13 cellular contexts compared by ENCODE assay signal in the genomic region with DNA sequence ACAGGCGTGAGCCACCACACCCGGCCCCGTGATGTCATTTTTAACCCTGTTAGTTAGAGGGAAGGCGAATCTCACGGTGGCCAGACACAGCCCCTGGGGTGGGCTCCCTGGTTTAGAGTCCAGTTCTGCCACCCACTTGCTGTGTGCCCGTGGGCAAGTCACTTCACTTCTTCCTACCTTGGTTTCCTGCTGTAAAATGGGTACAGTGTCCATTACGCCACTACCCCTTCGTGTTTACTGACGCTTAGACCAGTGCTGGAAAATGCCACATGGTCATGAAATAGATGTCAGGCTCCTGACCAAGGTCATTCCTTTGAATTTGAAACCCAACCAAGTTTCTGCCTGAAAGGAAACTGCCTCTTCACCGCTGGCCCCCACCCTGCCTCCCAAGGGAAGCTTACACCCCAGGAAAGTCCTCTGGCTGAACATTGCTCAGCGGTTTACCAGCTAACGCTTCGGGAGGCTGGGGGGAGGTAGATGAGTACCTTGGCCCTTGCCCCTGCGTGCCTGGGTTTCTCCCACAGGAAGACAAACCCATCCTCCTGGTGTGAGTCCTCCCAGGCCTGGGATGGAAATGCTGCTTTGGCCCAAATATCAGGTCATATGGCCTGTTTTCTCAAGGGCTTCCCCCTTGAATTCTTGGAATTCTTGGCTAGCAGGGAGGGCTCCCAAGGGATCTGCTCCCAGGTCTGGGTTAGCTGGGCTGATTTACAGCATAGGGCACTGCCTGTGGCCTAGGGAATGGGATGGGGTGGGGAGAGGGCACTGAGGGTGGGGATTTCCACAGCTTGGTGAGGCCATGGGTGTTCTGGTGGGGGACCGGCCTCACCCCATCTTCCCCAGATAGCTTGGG. TPM values are rescaled to one million over a fixed set of nuclear protein-coding genes. Genes with fewer than 3 reads are reported as not detected.
DNase-seq lines count a peak whose midpoint lies in the region; ATAC-seq, FAIRE-seq and TF ChIP-seq lines count a peak whose summit lies in the region.
"Had no signal": no experiment of that assay in that cellular context is flagged by ENCODE, and none has a peak within 500 bp of the region (broad histone marks: within the 10 kb centered on the region; RNA-seq: fewer than 3 reads in every experiment).

No MANE protein-coding gene starts in this region.

- FAIRE-seq in HTR-8/SVneo (lab: Jason Lieb, UNC): peak; percentile 79
- FAIRE-seq in H1 (lab: Jason Lieb, UNC): peak; percentile 42

- TF ChIP-seq POLR2A in H1 (IDR thresholded peaks at IDR 0.05; ENCODE audit: control extremely low read depth in 1 of 2, low read depth in 2 of 2, low read length in 2 of 2): peak in 1 of 2 experiments; percentile 39; a peak in 1 of 3 replicates
- TF ChIP-seq POLR2A in thyroid gland (IDR thresholded peaks at IDR 0.05): no peak

- peak in 1 of 2 experiments; percentile 9; a peak in 1 of 3 replicates for TF ChIP-seq EP300 in H1 (IDR thresholded peaks at IDR 0.05; ENCODE audit: borderline replicate concordance in 1 of 2, low read depth in 2 of 2, low read length in 2 of 2)

- peak overlapping the region; percentile 59; the same call in 1 of the 2 replicates for H4K8ac ChIP-seq in H1 (ENCODE audit: extremely low read depth, insufficient read depth, low read length)

- TF ChIP-seq CTCF in H1 (IDR thresholded peaks at IDR 0.05; ENCODE audit: control extremely low read depth in 1 of 3, insufficient read depth in 1 of 3, low read depth in 1 of 3, low read length in 3 of 3) (no peak), thyroid gland (IDR thresholded peaks at IDR 0.05) (no peak)

- 0 out of 7 replicates have a peak overlapping the region, but pooled peaks of 1 of the 4 experiments have one; percentile 28 for H3K9ac ChIP-seq in H1 (replicated peaks in 1 of 4; ENCODE audit: extremely low read depth in 1 of 4, low read depth in 3 of 4, low read length in 3 of 4)

- H3K4ac ChIP-seq in H1 (replicated peaks; ENCODE audit: insufficient read length, low read depth, low read length): peak overlapping the region; percentile 95

- H3K79me1 ChIP-seq in H1 (ENCODE audit: low read depth, low read length): no peaks in the 10 kb centered on the region

- DNase-seq in HTR-8/SVneo (ENCODE audit: insufficient read length, low spot score) (peak; percentile 76), H1 (ENCODE audit: low read depth in 1 of 2, low spot score in 2 of 2) (peak in 1 of 2 experiments; percentile 61), left kidney (ENCODE audit: low read depth, low spot score) (peak; percentile 80), thyroid gland (peak; percentile 27 to 56), hypothalamus (lab: John Stamatoyannopoulos, UW) (no peak), MV-4-11 (lab: John Stamatoyannopoulos, UW) (no peak), putamen (ENCODE audit: low spot score) (no peak)
- DNase-seq: activated gamma-delta T cell treated with Interleukin-2 at 50 U/mL for 16 hours, left colon, NCI-H146 had no signal

- H3K18ac ChIP-seq in H1 (ENCODE audit: extremely low read depth, low read length): peak overlapping the region; percentile 98

- H2BK5ac ChIP-seq in H1 (ENCODE audit: low read depth, low read length): peak overlapping the region; percentile 98; the same call in 1 of the 2 replicates

- H3K27me3 ChIP-seq in H1 (replicated peaks in 1 of 4; ENCODE audit: control insufficient read depth in 3 of 4, extremely low read depth in 1 of 4, insufficient read depth in 3 of 4, low read length in 3 of 4) (no peaks in the 10 kb centered on the region), thyroid gland (no peaks in the 10 kb centered on the region)

- no peaks in the 10 kb centered on the region; a peak in 1 of 8 replicates for H3K36me3 ChIP-seq in H1 (ENCODE audit: control insufficient read depth in 2 of 4, insufficient read depth in 4 of 4, low read length in 3 of 4)
- no peaks in the 10 kb centered on the region for H3K36me3 ChIP-seq in thyroid gland

- H2BK120ac ChIP-seq in H1 (replicated peaks; ENCODE audit: low read depth, low read length): peak overlapping the region; percentile 97

- POLR2A ChIA-PET in H1 (lab: Charles Lee; ENCODE audit: partially characterized antibody): interaction anchor here (0.8 to 1.3 kb wide), 2 partner anchors 35 to 41 kb away, joined by 3 read pairs; no protein-coding TSS in a partner anchor

- no peak overlapping the region for H3K14ac ChIP-seq in H1 (ENCODE audit: insufficient read length)

- H3K27ac ChIP-seq in H1 (ENCODE audit: low read depth, low read length) (peak overlapping the region; percentile 43; the same call in 1 of the 2 replicates), thyroid gland (no peak overlapping the region)

- H3K9me3 ChIP-seq in H1 (ENCODE audit: insufficient read depth in 2 of 2, low read depth in 1 of 2, low read length in 1 of 2) (peaks cover 0 to 9% of the 10 kb centered on the region in 2 experiments; a peak in 2 of 4 replicates), thyroid gland (no peaks in the 10 kb centered on the region)

- peak overlapping the region; percentile 45 for H4K5ac ChIP-seq in H1 (ENCODE audit: insufficient read length, low read depth, low read length)

- peak overlapping the region; percentile 98 for H4K91ac ChIP-seq in H1 (replicated peaks; ENCODE audit: insufficient read length, low read length)

- intact Hi-C loops in thyroid gland (cut with DNase I): no loop called here

- peak overlapping the region in 1 of 2 experiments; percentile 29; a peak in 2 of 4 replicates for H3K4me2 ChIP-seq in H1 (ENCODE audit: insufficient read depth in 1 of 2, low read depth in 2 of 2, low read length in 2 of 2)

- no peak overlapping the region for H3K23ac ChIP-seq in H1 (ENCODE audit: insufficient read length)

- 91% methylated on average over 11 of the region's 15 CpGs; no CpG with 5 or more reads in 1 of the 2 experiments for WGBS in H1 (ENCODE audit: extremely low coverage in 1 of 2, insufficient coverage in 1 of 2, insufficient read length in 1 of 2, insufficient replicate concordance in 2 of 2, low coverage in 1 of 2, low lambda C conversion rate in 2 of 2, missing lambda C conversion rate in 1 of 2), 2 experiments
- 80 to 90% methylated on average over 11 to 12 of the region's 15 CpGs for WGBS in thyroid gland, 2 donors

- H3K4me3 ChIP-seq in H1 (ENCODE audit: extremely low read depth in 1 of 4, insufficient read depth in 2 of 4, low read depth in 3 of 4, low read length in 4 of 4) (no peak overlapping the region), thyroid gland (replicated peaks in 1 of 3) (no peak overlapping the region)

- H3K4me1 ChIP-seq in H1 (replicated peaks in 1 of 4; ENCODE audit: control insufficient read depth in 3 of 4, insufficient read depth in 4 of 4, low read length in 3 of 4) (peaks cover 5 to 19% (median 10%) of the 10 kb centered on the region in 4 experiments; a peak in 6 of 7 replicates), thyroid gland (peaks cover 10 to 11% of the 10 kb centered on the region in 2 donors)

- peak overlapping the region; percentile 94 for H2BK20ac ChIP-seq in H1 (ENCODE audit: low read length)

- H3K56ac ChIP-seq in H1 (replicated peaks; ENCODE audit: insufficient read length, low read depth, low read length): no peak overlapping the region

- CTCF ChIA-PET in H1 (lab: Charles Lee; ENCODE audit: partially characterized antibody): interaction anchor here (1.0 to 6.6 kb wide), 2 partner anchors 13 to 23 kb away, joined by 3 to 30 read pairs; no protein-coding TSS in a partner anchor

- H2BK15ac ChIP-seq in H1 (ENCODE audit: low read length): peak overlapping the region; percentile 36; the same call in 1 of the 2 replicates

- no peak overlapping the region for H2AFZ ChIP-seq in H1 (ENCODE audit: low read length)

- H2AK5ac ChIP-seq in H1 (ENCODE audit: low read depth, low read length): peak overlapping the region; percentile 92

- H4K20me1 ChIP-seq in H1 (replicated peaks in 1 of 2; ENCODE audit: control insufficient read depth in 1 of 2, insufficient read depth in 2 of 2, low read length in 2 of 2): no peaks in the 10 kb centered on the region

- no peak for TF ChIP-seq RAD21 in H1 (IDR thresholded peaks at IDR 0.05 in 1 of 2, conservative IDR thresholded peaks at IDR 0.05 in 1 of 2; ENCODE audit: low read depth in 2 of 2, low read length in 2 of 2)

- ATAC-seq in GM19467 (IDR thresholded peaks at IDR 0.05; ENCODE audit: unreplicated experiment): no peak
- ATAC-seq: activated CD4-positive, CD25-positive, alpha-beta regulatory T cell treated with anti-CD3 and anti-CD28 coated beads, Interleukin-2, amount 50 U/mL, for 24 hours; left colon; stimulated activated effector memory CD8-positive, alpha-beta T cell treated with anti-CD3 and anti-CD28 coated beads, Interleukin-12 subunit alpha, Interleukin-12 subunit beta, amount 100 ng/mL, for 72 hours had no signal

- H3K79me2 ChIP-seq in H1 (ENCODE audit: control insufficient read depth in 1 of 2, insufficient read depth in 2 of 2, low read length in 2 of 2): no peaks in the 10 kb centered on the region

- peak overlapping the region; percentile 100 for H2BK12ac ChIP-seq in H1 (ENCODE audit: low read depth, low read length)

- no peaks in the 10 kb centered on the region for H3K23me2 ChIP-seq in H1 (ENCODE audit: low read depth, low read length)

TF ChIP-seq in H1, 55 proteins besides CTCF, POLR2A, EP300 and RAD21 (continues in another document):
- peak; percentile 31; the same call in 1 of the 2 replicates for TF ChIP-seq TBP (IDR thresholded peaks at IDR 0.05; ENCODE audit: low read depth, low read length)

RNA-seq across cellular contexts. Expression of a gene that starts 7.6 kb away (rescaled TPM):
- 0.40 TPM in 1 of 2 replicates, not detected in the other for total RNA-seq in H1 (2021; fragmentation: NEBNext Ultra II Directional; extraction: Animal tissue kit (Norgen Biotek cat#: 25700))
- polyA plus RNA-seq in H1 (2011; rRNA removed): 0.08 and 0.13 TPM in 2 replicates
- polyA plus RNA-seq in H1 (2011; cell fraction: cytosol; rRNA removed): 0.21 TPM
- polyA plus RNA-seq in H1 (2011; cell fraction: nucleus; rRNA removed): 0.33 TPM
- not detected in 4 replicates for polyA plus RNA-seq in H1 (2012, experiment 1 of 2)
- polyA plus RNA-seq in H1 (2012, experiment 2 of 2): not detected
- not detected for polyA plus RNA-seq in H1 (2013, experiment 1 of 2)
- polyA plus RNA-seq in H1 (2013, experiment 2 of 2): 0.04 TPM
- polyA minus RNA-seq in H1 (2011; rRNA and poly(A)+ RNA removed): 0.17 TPM in 1 of 2 replicates, not detected in the other
- polyA minus RNA-seq in H1 (2011; cell fraction: cytosol; rRNA and poly(A)+ RNA removed): not detected
- polyA minus RNA-seq in H1 (2011; cell fraction: nucleus; rRNA and poly(A)+ RNA removed): not detected
- not detected for total RNA-seq in thyroid gland
- total RNA-seq: left colon had no signal

RNA-seq across cellular contexts. Expression of a gene that starts 18.3 kb away (rescaled TPM):
- 32.5 and 37.8 TPM in 2 replicates for total RNA-seq in H1 (2021; fragmentation: NEBNext Ultra II Directional; extraction: Animal tissue kit (Norgen Biotek cat#: 25700))
- polyA plus RNA-seq in H1 (2011; rRNA removed): 36.4 and 41.9 TPM in 2 replicates
- polyA plus RNA-seq in H1 (2011; cell fraction: cytosol; rRNA removed): 40.2 TPM
- polyA plus RNA-seq in H1 (2011; cell fraction: nucleus; rRNA removed): 40.2 TPM
- polyA plus RNA-seq in H1 (2012, experiment 1 of 2): 25.1 to 32.0 TPM (median 29.2 TPM) in 4 replicates
- polyA plus RNA-seq in H1 (2012, experiment 2 of 2): 36.9 TPM
- polyA plus RNA-seq in H1 (2013, experiment 1 of 2): 9.6 TPM
- polyA plus RNA-seq in H1 (2013, experiment 2 of 2): 10.6 TPM
- polyA minus RNA-seq in H1 (2011; rRNA and poly(A)+ RNA removed): 56.9 and 114 TPM in 2 replicates
- 51.7 TPM for polyA minus RNA-seq in H1 (2011; cell fraction: cytosol; rRNA and poly(A)+ RNA removed)
- polyA minus RNA-seq in H1 (2011; cell fraction: nucleus; rRNA and poly(A)+ RNA removed): 27.3 TPM
- total RNA-seq in thyroid gland: 100 to 1,000 TPM; 181 to 304 (median 268) TPM

Comparison
In these comparisons a context has a peak if more than half of its experiments do, and no peak if none do; other contexts are left out.
1. DNase-seq: peak in HTR-8/SVneo (single experiment), left kidney (single experiment) and thyroid gland (2 of 2); none in hypothalamus (0 of 51), MV-4-11 (single experiment) and putamen (single experiment).